8 cellular contexts compared by ENCODE assay signal in genomic region chr14:24141030-24141880, GRCh38. TPM values are rescaled to one million over a fixed set of nuclear protein-coding genes. Genes with fewer than 3 reads are reported as not detected.
DNase-seq lines count a peak whose midpoint lies in the region; ATAC-seq and TF ChIP-seq lines count a peak whose summit lies in the region.

EMC9 (minus strand) TSS chr14:24141591; CDS start chr14:24141304, 287 bp downstream.

- H3K36me3 ChIP-seq in PC-3 (ENCODE audit: low read depth, low read length) (peaks cover 19% of the 10 kb centered on the region; the same call in 1 of the 2 replicates), mucosa of descending colon (ENCODE audit: low read depth) (no peaks in the 10 kb centered on the region)

- CTCF ChIA-PET in PC-3 (lab: Charles Lee): interaction anchor here (1.2 kb wide), 1 partner anchor 33 kb away, joined by 4 read pairs; no protein-coding TSS in a partner anchor

- H3K4me2 ChIP-seq in PC-3 (ENCODE audit: low read length): peak within 1 kb of the TSS; percentile 92

- peaks cover 30% of the 10 kb centered on the region for H3K4me1 ChIP-seq in PC-3 (ENCODE audit: insufficient read depth, low read length)
- H3K4me1 ChIP-seq in mucosa of descending colon (ENCODE audit: low read depth): peaks cover 58% of the 10 kb centered on the region

- POLR2A ChIA-PET in PC-3 (lab: Charles Lee; ENCODE audit: unreplicated experiment): interaction anchor here (0.5 to 1.3 kb wide), 5 partner anchors 20 to 820 kb away, joined by 3 to 7 read pairs (median 5); partner anchors contain the start of genes DCAF11, IRF9, NRL and PABPN1

- DNase-seq in DMS53 (lab: John Stamatoyannopoulos, UW) (peak; percentile 99), PC-3 (peak; percentile 99), activated T-cell treated with anti-CD3 and anti-CD28 coated beads for 48 hours (ENCODE audit: low read depth) (peak; percentile 99), epithelial cell of prostate (ENCODE audit: low read depth, low spot score) (peak; percentile 96), mucosa of descending colon (peak; percentile 100)
- DNase-seq in stimulated activated CD8-positive, alpha-beta memory T cell treated with anti-CD3 and anti-CD28 coated beads, Interleukin-4, amount 100 ng/mL, for 24 hours (ENCODE audit: low read depth): peak; percentile 99

- H3K27ac ChIP-seq in PC-3 (ENCODE audit: low read length): peak within 1 kb of the TSS; percentile 33
- H3K27ac ChIP-seq in epithelial cell of prostate: peak within 1 kb of the TSS; percentile 75

- peak within 1 kb of the TSS; percentile 75 for H3K9ac ChIP-seq in PC-3 (ENCODE audit: low read length)

- H3K9me3 ChIP-seq in PC-3 (ENCODE audit: low read length): no peaks in the 10 kb centered on the region
- no peaks in the 10 kb centered on the region for H3K9me3 ChIP-seq in mucosa of descending colon

- H3K9me2 ChIP-seq in PC-3 (replicated peaks; ENCODE audit: low read length): no peaks in the 10 kb centered on the region

- no peaks in the 10 kb centered on the region for H4K20me1 ChIP-seq in PC-3 (ENCODE audit: low read length)

- H3F3A ChIP-seq in PC-3 (ENCODE audit: low read length, unreplicated experiment): no peaks in the 10 kb centered on the region

- no peak; the same call in 1 of the 2 replicates for TF ChIP-seq EP300 in Ishikawa (IDR thresholded peaks at IDR 0.05; ENCODE audit: borderline replicate concordance)

- TF ChIP-seq RAD21 in Ishikawa (IDR thresholded peaks at IDR 0.05; ENCODE audit: low read depth): no peak

- intact Hi-C loops in PC-3 (cut with micrococcal nuclease) (loop anchor here (1.0 to 2.0 kb wide), 2 partner anchors 27 to 46 kb away; partner anchors contain the start of genes DCAF11, NRL and PCK2), mucosa of descending colon (cut with DNase I, micrococcal nuclease) (no loop called here)

- H2AFZ ChIP-seq in PC-3 (ENCODE audit: low read length): peak within 1 kb of the TSS; percentile 73

- BruUV-seq in PC-3 (replicated peaks; lab: Mats Ljungman, UMichigan): TSS peak; percentile 65

- ATAC-seq in GM21576 (IDR thresholded peaks at IDR 0.05; ENCODE audit: unreplicated experiment) (peak; percentile 85), PC-3 (peak; percentile 85), mucosa of descending colon (peak; percentile 89)

- H3K79me2 ChIP-seq in PC-3 (ENCODE audit: low read length): peaks cover 58% of the 10 kb centered on the region

- TF ChIP-seq CTCF in PC-3 (conservative IDR thresholded peaks at IDR 0.05; ENCODE audit: low read depth, low read length) (no peak), mucosa of descending colon (IDR thresholded peaks at IDR 0.05) (peak; percentile 64)

- no peaks in the 10 kb centered on the region for H3K27me3 ChIP-seq in PC-3 (ENCODE audit: low read length)

- peak within 1 kb of the TSS; percentile 91 for H3K4me3 ChIP-seq in PC-3 (ENCODE audit: low read length)
- peak within 1 kb of the TSS; percentile 46 for H3K4me3 ChIP-seq in mucosa of descending colon

TF ChIP-seq in Ishikawa, 13 proteins besides CTCF, POLR2A, EP300 and RAD21:
- TF ChIP-seq MAX (IDR thresholded peaks at IDR 0.05) (peak; percentile 59; the same call in 1 of the 2 replicates), EGR1 (IDR thresholded peaks at IDR 0.05) (peak; percentile 46; the same call in 1 of the 2 replicates), CREB1 (IDR thresholded peaks at IDR 0.05; ENCODE audit: low read depth) (no peak), REST (IDR thresholded peaks at IDR 0.05; ENCODE audit: low read depth) (no peak), NFIC (IDR thresholded peaks at IDR 0.05) (peak; percentile 30; the same call in 1 of the 2 replicates), CEBPB (IDR thresholded peaks at IDR 0.05) (no peak), TCF12 (IDR thresholded peaks at IDR 0.05; ENCODE audit: low read depth) (peak; percentile 48), USF1 (IDR thresholded peaks at IDR 0.05) (peak; percentile 80), TAF1 (IDR thresholded peaks at IDR 0.05; ENCODE audit: low read depth) (peak; percentile 95), ZBTB7A (IDR thresholded peaks at IDR 0.05; ENCODE audit: low read depth) (peak; percentile 66), FOXM1 (IDR thresholded peaks at IDR 0.05; ENCODE audit: borderline replicate concordance, low read depth) (peak; percentile 74; the same call in 1 of the 2 replicates), YY1 (IDR thresholded peaks at IDR 0.05; ENCODE audit: low read depth) (peak; percentile 9; the same call in 1 of the 2 replicates), TEAD4 (IDR thresholded peaks at IDR 0.05) (no peak)

RNA-seq across cellular contexts. Expression of gene EMC9, which starts in this region (rescaled TPM):
- 30.1 and 36.7 TPM in 2 replicates for total RNA-seq in PC-3 (2014; rRNA removed)
- total RNA-seq in mucosa of descending colon: 10 to 100 TPM; 18.3 to 24.9 (median 20.4) TPM

Comparison
In these comparisons a context has a peak if more than half of its experiments do, and no peak if none do; other contexts are left out.
1. Peak in every context shown above with its lines: DNase-seq, ATAC-seq, H3K4me3 ChIP-seq and H3K27ac ChIP-seq.